ENCODE assay signal across 12 cellular contexts in the genomic region with DNA sequence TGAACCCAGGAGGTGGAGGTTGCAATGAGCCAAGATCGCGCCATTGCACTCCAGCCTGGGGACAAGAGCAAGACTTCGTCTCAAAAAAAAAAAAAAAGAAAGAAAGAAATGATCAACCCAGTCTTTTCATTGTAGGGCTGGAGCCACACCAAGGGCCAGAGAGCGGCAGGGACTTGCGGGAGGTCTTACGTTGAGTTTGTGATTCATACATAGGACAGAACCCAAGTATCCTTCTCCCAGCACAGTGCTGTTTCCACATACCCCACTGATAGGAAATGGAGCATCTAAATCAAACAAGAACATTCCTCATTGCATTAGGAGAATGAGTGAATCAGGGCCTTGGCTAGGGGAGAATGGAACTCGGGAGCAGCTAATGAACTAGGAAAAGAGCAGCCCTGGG. TPM values are rescaled to one million over a fixed set of nuclear protein-coding genes. Genes with fewer than 3 reads are reported as not detected.
A peak's percentile ranks its signal among the peaks of the same experiment; 100 is the strongest.
DNase-seq lines count a peak whose midpoint lies in the region; ATAC-seq and TF ChIP-seq lines count a peak whose summit lies in the region.
"Had no signal": no experiment of that assay in that cellular context is flagged by ENCODE, and none has a peak within 500 bp of the region (broad histone marks: within the 10 kb centered on the region; RNA-seq: fewer than 3 reads in every experiment).

No MANE protein-coding gene starts in this region.

- peak overlapping the region; percentile 76 to 96 (median 90) for H3K27ac Mint-ChIP-seq in CD4-positive, alpha-beta memory T cell
- peak overlapping the region; percentile 68 for H3K27ac Mint-ChIP-seq in central memory CD8-positive, alpha-beta T cell (ENCODE audit: low read depth)
- no peak overlapping the region for H3K27ac Mint-ChIP-seq in neural crest cell (ENCODE audit: unreplicated experiment)

- CTCF ChIA-PET in CD4-positive, alpha-beta memory T cell (lab: Charles Lee; ENCODE audit: partially characterized antibody) = interaction anchor here (1.1 to 7.4 kb wide), 3 partner anchors 31 to 43 kb away, joined by 3 to 80 read pairs (median 42); no protein-coding TSS in a partner anchor
- CTCF ChIA-PET in PC-3 (lab: Charles Lee) = interaction anchor here (1.3 kb wide), 1 partner anchor 36 kb away, joined by 3 read pairs; no protein-coding TSS in a partner anchor

- no peaks in the 10 kb centered on the region for H3K27me3 ChIP-seq in CD4-positive, alpha-beta memory T cell (ENCODE audit: insufficient read depth, low read length)
- H3K27me3 ChIP-seq in PC-3 (ENCODE audit: low read length) = no peaks in the 10 kb centered on the region

- no peak overlapping the region for H2AFZ ChIP-seq in PC-3 (ENCODE audit: low read length)

- H3K27ac ChIP-seq in CD4-positive, alpha-beta memory T cell (ENCODE audit: low read depth, low read length) = peak overlapping the region; percentile 99
- peak overlapping the region; percentile 92 for H3K27ac ChIP-seq in PC-3 (ENCODE audit: low read length)

- H3K79me2 ChIP-seq in PC-3 (ENCODE audit: low read length) = peaks cover 28% of the 10 kb centered on the region

- no peaks in the 10 kb centered on the region for H3K36me3 ChIP-seq in CD4-positive, alpha-beta memory T cell (ENCODE audit: insufficient read depth, low read length)
- no peaks in the 10 kb centered on the region for H3K36me3 ChIP-seq in PC-3 (ENCODE audit: low read depth, low read length)

- no peaks in the 10 kb centered on the region for H3F3A ChIP-seq in PC-3 (ENCODE audit: low read length, unreplicated experiment)

- peaks cover 0 to 3% (median 0%) of the 10 kb centered on the region in 8 donors for H3K9me3 Mint-ChIP-seq in CD4-positive, alpha-beta memory T cell
- no peaks in the 10 kb centered on the region for H3K9me3 Mint-ChIP-seq in central memory CD8-positive, alpha-beta T cell
- H3K9me3 Mint-ChIP-seq in neural crest cell = no peaks in the 10 kb centered on the region

- DNase-seq in CD4-positive, alpha-beta memory T cell = no peak
- DNase-seq in PC-3 = peak; percentile 14
- DNase-seq in central memory CD8-positive, alpha-beta T cell (ENCODE audit: low spot score in 2 of 2) = no peak
- DNase-seq in neural crest cell (ENCODE audit: low read depth, low spot score) = no peak
- DNase-seq: Caco-2; NCI-H2081; stimulated activated CD4-positive, alpha-beta T cell treated with anti-CD3 and anti-CD28 coated beads, Interleukin-2, amount 100 ng/mL, for 48 hours; stimulated activated naive CD8-positive, alpha-beta T cell treated with anti-CD3 and anti-CD28 coated beads, Interleukin-15, Interleukin-2, amounts not matched to agents 100 U/mL and 50 U/mL, for 24 hours; SW 1271 had no signal

- no peaks in the 10 kb centered on the region for H3K9me3 ChIP-seq in CD4-positive, alpha-beta memory T cell (ENCODE audit: control insufficient read depth in 1 of 2, low read length in 2 of 2)
- no peaks in the 10 kb centered on the region for H3K9me3 ChIP-seq in PC-3 (ENCODE audit: low read length)
- H3K9me3 ChIP-seq: Caco-2 had no signal

- H3K9me2 ChIP-seq in PC-3 (replicated peaks; ENCODE audit: low read length) = no peaks in the 10 kb centered on the region

- intact Hi-C loops in CD4-positive, alpha-beta memory T cell (cut with micrococcal nuclease) = loop anchor here (5.0 kb wide), 1 partner anchor 168 kb away; the partner anchor contains the start of gene GM2A
- intact Hi-C loops in PC-3 (cut with micrococcal nuclease) = no loop called here

- H3K36me3 Mint-ChIP-seq in CD4-positive, alpha-beta memory T cell = peaks cover 0 to 11% of the 10 kb centered on the region in 2 donors
- peaks cover 29% of the 10 kb centered on the region for H3K36me3 Mint-ChIP-seq in central memory CD8-positive, alpha-beta T cell (ENCODE audit: insufficient read depth)
- no peaks in the 10 kb centered on the region for H3K36me3 Mint-ChIP-seq in neural crest cell (ENCODE audit: low read depth)

- TF ChIP-seq CTCF in PC-3 (conservative IDR thresholded peaks at IDR 0.05; ENCODE audit: low read depth, low read length) = no peak
- no peak for TF ChIP-seq CTCF in neural crest cell (conservative IDR thresholded peaks at IDR 0.05)

- no TSS peak for BruUV-seq in PC-3 (replicated peaks; lab: Mats Ljungman, UMichigan)

- POLR2A ChIA-PET in CD4-positive, alpha-beta memory T cell (lab: Charles Lee; ENCODE audit: partially characterized antibody) = interaction anchor here (1.2 to 6.8 kb wide), 5 partner anchors 9 to 168 kb away, joined by 3 to 106 read pairs (median 5); partner anchors contain the start of gene GM2A
- POLR2A ChIA-PET in PC-3 (lab: Charles Lee; ENCODE audit: unreplicated experiment) = no interaction called here

- peak overlapping the region; percentile 54 for H3K9ac ChIP-seq in PC-3 (ENCODE audit: low read length)

- H3K4me3 Mint-ChIP-seq in CD4-positive, alpha-beta memory T cell = peak overlapping the region in 3 of 8 donors; percentile 10 to 79 (median 73)
- H3K4me3 Mint-ChIP-seq in central memory CD8-positive, alpha-beta T cell = no peak overlapping the region
- peak overlapping the region; percentile 10 for H3K4me3 Mint-ChIP-seq in neural crest cell

- H4K20me1 ChIP-seq in PC-3 (ENCODE audit: low read length) = no peaks in the 10 kb centered on the region

- no peak overlapping the region for H3K4me2 ChIP-seq in PC-3 (ENCODE audit: low read length)

- no peak overlapping the region for H3K4me3 ChIP-seq in CD4-positive, alpha-beta memory T cell (ENCODE audit: low read length in 2 of 2)
- no peak overlapping the region for H3K4me3 ChIP-seq in PC-3 (ENCODE audit: low read length)

- peaks cover 48 to 78% (median 61%) of the 10 kb centered on the region in 4 donors for H3K4me1 Mint-ChIP-seq in CD4-positive, alpha-beta memory T cell
- peaks cover 54% of the 10 kb centered on the region for H3K4me1 Mint-ChIP-seq in central memory CD8-positive, alpha-beta T cell
- H3K4me1 Mint-ChIP-seq in neural crest cell = peaks cover 25% of the 10 kb centered on the region

- ATAC-seq in PC-3 (no peak), GM21528 (IDR thresholded peaks at IDR 0.05; ENCODE audit: low FRiP score, unreplicated experiment) (no peak), HG03439 (IDR thresholded peaks at IDR 0.05; ENCODE audit: unreplicated experiment) (no peak), HG02973 (IDR thresholded peaks at IDR 0.05; ENCODE audit: unreplicated experiment) (no peak)
- ATAC-seq in central memory CD8-positive, alpha-beta T cell (replicated peaks; ENCODE audit: extremely low read depth, poor library complexity, severe bottlenecking) = no peak
- ATAC-seq: stimulated activated naive CD8-positive, alpha-beta T cell treated with anti-CD3 and anti-CD28 coated beads, Interleukin-15, Interleukin-2, amounts not matched to agents 100 U/mL and 50 U/mL, for 24 hours had no signal

- H3K27me3 Mint-ChIP-seq in CD4-positive, alpha-beta memory T cell = no peaks in the 10 kb centered on the region
- H3K27me3 Mint-ChIP-seq in central memory CD8-positive, alpha-beta T cell = no peaks in the 10 kb centered on the region
- peaks cover 5% of the 10 kb centered on the region for H3K27me3 Mint-ChIP-seq in neural crest cell (ENCODE audit: low read depth)

- peaks cover 74% of the 10 kb centered on the region for H3K4me1 ChIP-seq in CD4-positive, alpha-beta memory T cell (ENCODE audit: insufficient read depth, low read length)
- H3K4me1 ChIP-seq in PC-3 (ENCODE audit: insufficient read depth, low read length) = peaks cover 51% of the 10 kb centered on the region

RNA-seq across cellular contexts. Expression of gene TNIP1, which starts 3.5 kb away (rescaled TPM):
- total RNA-seq in CD4-positive, alpha-beta memory T cell = 100 to 1,000 TPM; 227 to 233 TPM
- polyA plus RNA-seq in CD4-positive, alpha-beta memory T cell = 10 to 100 TPM; 31.5 to 70.2 TPM
- total RNA-seq in PC-3 (2014; rRNA removed) (90.0 and 139 TPM in 2 replicates), neural crest cell (34.6 and 37.1 TPM in 2 replicates)
